Comparison of ENCODE assay signal across 1 cellular context in the genomic region with DNA sequence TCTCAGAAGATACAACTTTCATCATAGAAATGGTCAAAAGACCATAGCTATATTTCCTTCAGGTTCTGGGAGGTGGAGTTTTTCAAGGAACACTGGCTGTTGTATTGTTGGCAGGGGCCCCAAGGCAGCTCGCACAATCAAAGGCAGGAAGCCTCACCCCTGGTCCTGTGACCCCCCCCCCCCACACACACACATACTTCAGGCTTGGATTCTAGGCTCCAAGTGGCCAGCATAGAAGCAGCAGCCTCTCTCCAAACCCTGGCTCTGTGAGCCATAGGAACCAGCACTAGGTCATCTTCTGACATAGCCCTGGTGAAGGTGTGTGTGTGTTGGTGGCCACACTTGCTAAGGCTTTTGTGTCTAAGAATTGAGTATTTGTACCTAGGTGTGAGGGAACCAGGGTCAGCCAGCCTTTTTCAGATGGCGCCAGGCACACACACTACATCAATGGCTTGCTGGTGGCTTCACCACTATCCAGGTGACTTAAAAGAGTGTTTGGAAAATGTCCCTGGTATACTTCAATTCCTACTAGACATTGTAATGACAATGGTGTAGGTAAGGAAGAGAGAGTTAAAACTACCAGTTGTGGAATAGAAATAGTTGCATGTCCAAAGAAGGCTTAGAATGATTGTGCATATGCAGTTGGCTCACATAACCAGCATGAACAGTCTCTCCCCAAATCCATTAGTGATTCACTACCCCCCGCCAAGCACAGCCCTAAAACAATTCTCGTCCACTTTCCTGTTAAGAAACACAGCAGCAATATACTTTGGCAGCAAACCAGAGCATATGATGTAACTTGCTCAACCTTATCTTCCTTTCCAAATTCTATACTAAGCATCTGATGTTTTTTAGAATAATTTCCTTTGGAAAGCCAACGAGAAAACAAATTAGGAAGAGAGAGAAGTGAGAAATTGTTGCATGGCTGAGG.
TF ChIP-seq lines count a peak whose summit lies in the region.

No MANE protein-coding gene starts in this region.

TF ChIP-seq in HEK293, 187 proteins besides CTCF, POLR2A, EP300 and RAD21 (continued from another document):
- TF ChIP-seq PRDM2 (tag by site-specific recombination; IDR thresholded peaks at IDR 0.05; ENCODE audit: borderline replicate concordance) (no peak), ZNF138 (tag by site-specific recombination; IDR thresholded peaks at IDR 0.05; ENCODE audit: borderline replicate concordance) (no peak), SP7 (tag by site-specific recombination; IDR thresholded peaks at IDR 0.05) (no peak), ZNF292 (tag by site-specific recombination; IDR thresholded peaks at IDR 0.05; ENCODE audit: borderline replicate concordance, low read depth) (no peak), ZNF791 (tag by site-specific recombination; IDR thresholded peaks at IDR 0.05) (no peak), GLIS1 (tag by site-specific recombination; IDR thresholded peaks at IDR 0.05) (peak; percentile 82), ZNF24 (tag by site-specific recombination; IDR thresholded peaks at IDR 0.05) (no peak), ZNF214 (tag by site-specific recombination; IDR thresholded peaks at IDR 0.05; ENCODE audit: borderline replicate concordance) (no peak), PRDM6 (tag by site-specific recombination; IDR thresholded peaks at IDR 0.05) (peak; percentile 35; the same call in 1 of the 2 replicates), PRDM4 (tag by site-specific recombination; IDR thresholded peaks at IDR 0.05) (no peak), ZNF776 (tag by site-specific recombination; IDR thresholded peaks at IDR 0.05; ENCODE audit: borderline replicate concordance) (no peak)
TF ChIP-seq in HEK293: peak in this region for 3.
